Comparison of ENCODE assay signal across 18 cellular contexts in genomic region chr5:3155717-3156116, GRCh38.
DNase-seq lines count a peak whose midpoint lies in the region; ATAC-seq and TF ChIP-seq lines count a peak whose summit lies in the region.
"Had no signal": no experiment of that assay in that cellular context is flagged by ENCODE, and none has a peak within 500 bp of the region (broad histone marks: within the 10 kb centered on the region; RNA-seq: fewer than 3 reads in every experiment).

No MANE protein-coding gene starts in this region.

- H3K79me2 ChIP-seq in GM23338 (replicated peaks; ENCODE audit: insufficient read depth) (no peaks in the 10 kb centered on the region), smooth muscle cell (ENCODE audit: low read depth) (no peaks in the 10 kb centered on the region)

- H3K9ac ChIP-seq in smooth muscle cell (ENCODE audit: low read depth) = no peak overlapping the region
- H3K9ac ChIP-seq: GM23248 had no signal

- H3K27me3 ChIP-seq in GM23338 (ENCODE audit: insufficient read depth) (no peaks in the 10 kb centered on the region), SJSA1 (replicated peaks) (no peaks in the 10 kb centered on the region), esophagus muscularis mucosa (peaks cover 0 to 24% (median 0%) of the 10 kb centered on the region in 4 donors), smooth muscle cell (ENCODE audit: low read depth) (no peaks in the 10 kb centered on the region)

- intact Hi-C loops in esophagus muscularis mucosa (cut with DNase I) = no loop called here

- ATAC-seq in GM23338 (no peak), GM21367 (IDR thresholded peaks at IDR 0.05; ENCODE audit: unreplicated experiment) (no peak), SK-N-SH treated with all-trans-retinoic acid at 6 μM for 48 hours (no peak)
- ATAC-seq: A549 had no signal

- H3K36me3 Mint-ChIP-seq in GM23338 (ENCODE audit: low read depth) = no peaks in the 10 kb centered on the region
- H3K36me3 Mint-ChIP-seq: CD4-positive, alpha-beta memory T cell had no signal

- no peak for TF ChIP-seq EP300 in esophagus muscularis mucosa (IDR thresholded peaks at IDR 0.05)

- no peak for TF ChIP-seq CTCF in GM23338 (conservative IDR thresholded peaks at IDR 0.05; ENCODE audit: low read depth in 2 of 2)
- no peak for TF ChIP-seq CTCF in esophagus muscularis mucosa (IDR thresholded peaks at IDR 0.05)
- no peak for TF ChIP-seq CTCF in smooth muscle cell (IDR thresholded peaks at IDR 0.05; ENCODE audit: borderline replicate concordance, insufficient read depth, poor library complexity, severe bottlenecking)

- no peak overlapping the region for H3K27ac ChIP-seq in GM23338 (ENCODE audit: low read depth)
- peak overlapping the region; percentile 70 for H3K27ac ChIP-seq in SJSA1
- no peak overlapping the region for H3K27ac ChIP-seq in esophagus muscularis mucosa (replicated peaks in 1 of 4)
- H3K27ac ChIP-seq in smooth muscle cell (ENCODE audit: low read depth) = no peak overlapping the region
- H3K27ac ChIP-seq: A549, GM23248 had no signal

- H3K27ac Mint-ChIP-seq in GM23338 = no peak overlapping the region
- H3K27ac Mint-ChIP-seq: CD4-positive, alpha-beta memory T cell; HFFc6 had no signal

- H3K4me1 Mint-ChIP-seq in GM23338 = peaks cover 3% of the 10 kb centered on the region; the same call in 2 of the 3 replicates
- H3K4me1 Mint-ChIP-seq: CD4-positive, alpha-beta memory T cell had no signal

- no peaks in the 10 kb centered on the region for H3K4me1 ChIP-seq in GM23338 (ENCODE audit: insufficient read depth)
- H3K4me1 ChIP-seq in SJSA1 (replicated peaks) = peaks cover 22% of the 10 kb centered on the region
- no peaks in the 10 kb centered on the region for H3K4me1 ChIP-seq in esophagus muscularis mucosa
- H3K4me1 ChIP-seq in smooth muscle cell (ENCODE audit: low read depth) = no peaks in the 10 kb centered on the region
- H3K4me1 ChIP-seq: A549, Caco-2, HAP-1 had no signal

- no peak overlapping the region for H3K4me3 Mint-ChIP-seq in GM23338
- H3K4me3 Mint-ChIP-seq: CD4-positive, alpha-beta memory T cell; HFFc6 had no signal

- 100% methylated on average over 1 of the region's 10 CpGs for WGBS in esophagus muscularis mucosa
- 93% methylated on average over 10 of the region's 10 CpGs for WGBS in smooth muscle cell (ENCODE audit: low lambda C conversion rate)

- H3K9me3 ChIP-seq in SJSA1 (replicated peaks) (0 out of 2 replicates have a peak, but pooled peaks cover 6% of the 10 kb centered on the region), esophagus muscularis mucosa (peaks cover 0 to 5% (median 0%) of the 10 kb centered on the region in 4 donors), smooth muscle cell (replicated peaks; ENCODE audit: low read depth) (no peaks in the 10 kb centered on the region)
- H3K9me3 ChIP-seq: A549, Caco-2, HAP-1 had no signal

- H3K4me2 ChIP-seq in GM23338 (no peak overlapping the region), smooth muscle cell (no peak overlapping the region)
- H3K4me2 ChIP-seq: A549 had no signal

- H3K4me3 ChIP-seq in GM23338 (no peak overlapping the region), SJSA1 (no peak overlapping the region), esophagus muscularis mucosa (no peak overlapping the region), smooth muscle cell (no peak overlapping the region)
- H3K4me3 ChIP-seq: A549, GM23248, HAP-1 had no signal

- TF ChIP-seq POLR2A in esophagus muscularis mucosa (IDR thresholded peaks at IDR 0.05; ENCODE audit: low read depth) = no peak

- H3F3A ChIP-seq in GM23338 (replicated peaks; ENCODE audit: low read depth) (no peaks in the 10 kb centered on the region), smooth muscle cell (ENCODE audit: low read depth) (no peaks in the 10 kb centered on the region)

- DNase-seq in GM23338 (ENCODE audit: low spot score) = no peak
- no peak for DNase-seq in SJSA1 (ENCODE audit: low read depth in 1 of 2, low spot score in 2 of 2)
- DNase-seq in esophagus muscularis mucosa (ENCODE audit: extremely low spot score) = peak; percentile 53
- no peak for DNase-seq in smooth muscle cell (lab: John Stamatoyannopoulos, UW; ENCODE audit: unreplicated experiment)
- DNase-seq in COR-L47 (lab: John Stamatoyannopoulos, UW) = no peak
- DNase-seq: 8988T; ACHN; C1 segment of cervical spinal cord; Caco-2; CD4-positive, alpha-beta memory T cell; DMS153; DND-41; GM23248; HFFc6 had no signal

- H3K9me2 ChIP-seq in GM23338 (ENCODE audit: insufficient read depth) = no peaks in the 10 kb centered on the region

- peak overlapping the region; percentile 11; the same call in 1 of the 2 replicates for H2AFZ ChIP-seq in GM23338
- H2AFZ ChIP-seq in smooth muscle cell (ENCODE audit: low read depth) = peak overlapping the region; percentile 47
- H2AFZ ChIP-seq: GM23248 had no signal

- H3K9me3 Mint-ChIP-seq in GM23338 = no peaks in the 10 kb centered on the region; the same call in 1 of the 3 replicates

- H3K27me3 Mint-ChIP-seq in GM23338 (ENCODE audit: insufficient read depth, low read depth, poor library complexity) = peaks cover 5% of the 10 kb centered on the region
- H3K27me3 Mint-ChIP-seq: CD4-positive, alpha-beta memory T cell had no signal

- H4K20me1 ChIP-seq in GM23338 (replicated peaks; ENCODE audit: insufficient read depth) (no peaks in the 10 kb centered on the region), smooth muscle cell (ENCODE audit: low read depth) (no peaks in the 10 kb centered on the region)

- H3K36me3 ChIP-seq in GM23338 (ENCODE audit: insufficient read depth) = no peaks in the 10 kb centered on the region; the same call in 1 of the 2 replicates
- H3K36me3 ChIP-seq in SJSA1 = no peaks in the 10 kb centered on the region
- H3K36me3 ChIP-seq in esophagus muscularis mucosa = no peaks in the 10 kb centered on the region
- no peaks in the 10 kb centered on the region for H3K36me3 ChIP-seq in smooth muscle cell (ENCODE audit: low read depth)
- H3K36me3 ChIP-seq: HAP-1 had no signal

TF ChIP-seq in GM23338, 12 proteins besides CTCF, POLR2A, EP300 and RAD21 (continues in another document):
- TF ChIP-seq EZH2 (IDR thresholded peaks at IDR 0.05; ENCODE audit: low read depth, unreplicated experiment) = no peak
- TF ChIP-seq REST (IDR thresholded peaks at IDR 0.05; ENCODE audit: unreplicated experiment) = no peak
- no peak for TF ChIP-seq ZNF331 (CRISPR knock-in tag; IDR thresholded peaks at IDR 0.05; ENCODE audit: low read depth)
- TF ChIP-seq ZNF114 (CRISPR knock-in tag; IDR thresholded peaks at IDR 0.05) = no peak

TF ChIP-seq in SK-N-SH treated with all-trans-retinoic acid at 6 μM for 48 hours, 23 proteins besides CTCF, POLR2A, EP300 and RAD21 (continues in another document):
- TF ChIP-seq GLIS3 (CRISPR knock-in tag; IDR thresholded peaks at IDR 0.05) (no peak), ZNF8 (CRISPR knock-in tag; IDR thresholded peaks at IDR 0.05) (no peak), ZNF70 (CRISPR knock-in tag; IDR thresholded peaks at IDR 0.05) (no peak), SNAI2 (CRISPR knock-in tag; IDR thresholded peaks at IDR 0.05) (no peak), CSRNP3 (CRISPR knock-in tag; IDR thresholded peaks at IDR 0.05) (no peak), ESRRG (CRISPR knock-in tag; IDR thresholded peaks at IDR 0.05) (no peak), ISL1 (CRISPR knock-in tag; IDR thresholded peaks at IDR 0.05) (no peak), ZC3H10 (CRISPR knock-in tag; IDR thresholded peaks at IDR 0.05) (no peak), PPARA (CRISPR knock-in tag; IDR thresholded peaks at IDR 0.05; ENCODE audit: borderline replicate concordance) (no peak), ZFP30 (CRISPR knock-in tag; IDR thresholded peaks at IDR 0.05) (no peak), TSHZ2 (CRISPR knock-in tag; IDR thresholded peaks at IDR 0.05) (no peak), CSDC2 (CRISPR knock-in tag; IDR thresholded peaks at IDR 0.05) (no peak), TCF4 (CRISPR knock-in tag; IDR thresholded peaks at IDR 0.05; ENCODE audit: borderline replicate concordance) (no peak), ZNF565 (CRISPR knock-in tag; conservative IDR thresholded peaks at IDR 0.05; ENCODE audit: low read depth) (no peak)
